ENCODE assay signal across 17 cellular contexts in the genomic region with DNA sequence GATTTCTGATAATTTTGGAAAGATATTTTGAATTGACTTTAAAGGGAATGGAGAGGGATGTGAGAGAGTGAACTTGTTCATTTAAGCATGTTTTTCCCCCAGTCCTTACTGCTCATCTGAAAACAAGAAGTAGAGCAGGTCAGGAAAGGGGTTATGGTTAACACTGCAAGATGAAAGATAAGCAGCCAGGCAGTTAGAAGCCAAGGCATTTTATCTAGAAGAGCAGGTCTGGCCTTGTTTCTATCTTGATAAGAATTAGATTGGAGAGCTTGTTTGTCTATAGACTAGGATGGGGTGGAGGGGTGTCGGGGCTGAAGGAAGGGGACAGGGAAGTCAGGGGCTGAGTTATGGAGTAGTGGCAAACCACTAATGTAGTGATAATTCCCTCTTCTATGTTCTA.
A peak's percentile ranks its signal among the peaks of the same experiment; 100 is the strongest.
DNase-seq lines count a peak whose midpoint lies in the region; ATAC-seq, FAIRE-seq and TF ChIP-seq lines count a peak whose summit lies in the region.
"Had no signal": no experiment of that assay in that cellular context is flagged by ENCODE, and none has a peak within 500 bp of the region (broad histone marks: within the 10 kb centered on the region; RNA-seq: fewer than 3 reads in every experiment).

No MANE protein-coding gene starts in this region.

- intact Hi-C loops in PC-9 (cut with micrococcal nuclease; ENCODE audit: unreplicated experiment) (no loop called here), PC-3 (cut with micrococcal nuclease) (no loop called here), Right ventricle myocardium superior (cut with DNase I) (no loop called here)

- H4K20me1 ChIP-seq in PC-9 (ENCODE audit: insufficient read depth) (no peaks in the 10 kb centered on the region), PC-3 (ENCODE audit: low read length) (no peaks in the 10 kb centered on the region)

- POLR2A ChIA-PET in PC-9 (lab: Charles Lee; ENCODE audit: unreplicated experiment): interaction anchor here (0.6 to 1.3 kb wide), 2 partner anchors 39 to 74 kb away, joined by 5 to 33 read pairs; no protein-coding TSS in a partner anchor
- POLR2A ChIA-PET in PC-3 (lab: Charles Lee; ENCODE audit: unreplicated experiment): no interaction called here

- H2AFZ ChIP-seq in PC-9 (no peak overlapping the region), PC-3 (ENCODE audit: low read length) (no peak overlapping the region)

- DNase-seq in CD4-positive, CD25-positive, alpha-beta regulatory T cell: no peak
- DNase-seq in GM12891 (ENCODE audit: insufficient read length, low spot score) (no peak), PC-9 (peak in 1 of 2 experiments; percentile 51), GM19238 (ENCODE audit: insufficient read length, low spot score) (no peak), PC-3 (no peak), Right ventricle myocardium superior (no peak)
- DNase-seq in central memory CD8-positive, alpha-beta T cell (ENCODE audit: low spot score in 2 of 2): no peak
- DNase-seq in stimulated activated CD4-positive, alpha-beta T cell treated with anti-CD3 and anti-CD28 coated beads, Interleukin-2, amount 100 ng/mL, for 24 hours: no peak
- DNase-seq: activated CD4-positive, CD25-positive, alpha-beta regulatory T cell treated with anti-CD3 and anti-CD28 coated beads, Interleukin-2, amount 50 U/mL, for 72 hours; activated T-cell treated with anti-CD3 and anti-CD28 coated beads, Interleukin-2, amount 50 U/mL, for 24 hours; amniotic stem cell; kidney glomerular epithelial cell; MV-4-11; NCI-H2171 treated with DMSO at 0.1 percent for 48 hours had no signal

- peak overlapping the region; percentile 38 for H3K27ac ChIP-seq in CD4-positive, CD25-positive, alpha-beta regulatory T cell (ENCODE audit: insufficient read depth, low read length, poor library complexity, severe bottlenecking)
- H3K27ac ChIP-seq in PC-9 (peak overlapping the region; percentile 72), PC-3 (ENCODE audit: low read length) (no peak overlapping the region)
- H3K27ac ChIP-seq: SJSA1 had no signal

- H3K9me2 ChIP-seq in PC-9 (ENCODE audit: insufficient read depth) (no peaks in the 10 kb centered on the region), PC-3 (replicated peaks; ENCODE audit: low read length) (no peaks in the 10 kb centered on the region)

- no peaks in the 10 kb centered on the region for H3K27me3 ChIP-seq in CD4-positive, CD25-positive, alpha-beta regulatory T cell (ENCODE audit: control insufficient read depth, insufficient read depth, low read length)
- H3K27me3 ChIP-seq in PC-9 (ENCODE audit: insufficient read depth, low read depth) (no peaks in the 10 kb centered on the region), PC-3 (ENCODE audit: low read length) (no peaks in the 10 kb centered on the region)
- H3K27me3 ChIP-seq: SJSA1 had no signal

- peaks cover 0 to 3% (median 0%) of the 10 kb centered on the region in 7 donors for H3K9me3 Mint-ChIP-seq in CD4-positive, CD25-positive, alpha-beta regulatory T cell
- peaks cover 6% of the 10 kb centered on the region for H3K9me3 Mint-ChIP-seq in central memory CD8-positive, alpha-beta T cell
- H3K9me3 Mint-ChIP-seq: activated T-cell treated with anti-CD3 and anti-CD28 coated beads, Interleukin-2, amount 50 U/mL, for 24 hours had no signal

- H3K4me3 Mint-ChIP-seq in CD4-positive, CD25-positive, alpha-beta regulatory T cell: peak overlapping the region in 2 of 4 donors; percentile 1 to 5
- no peak overlapping the region for H3K4me3 Mint-ChIP-seq in central memory CD8-positive, alpha-beta T cell
- H3K4me3 Mint-ChIP-seq: activated T-cell treated with anti-CD3 and anti-CD28 coated beads, Interleukin-2, amount 50 U/mL, for 24 hours had no signal

- BruUV-seq in PC-9 (replicated peaks; lab: Mats Ljungman, UMichigan): no TSS peak
- no TSS peak for BruUV-seq in PC-3 (replicated peaks; lab: Mats Ljungman, UMichigan)

- TF ChIP-seq CTCF in PC-9 (conservative IDR thresholded peaks at IDR 0.05) (no peak), PC-3 (conservative IDR thresholded peaks at IDR 0.05; ENCODE audit: low read depth, low read length) (no peak)

- peaks cover 34% of the 10 kb centered on the region for H3K36me3 Mint-ChIP-seq in CD4-positive, CD25-positive, alpha-beta regulatory T cell
- H3K36me3 Mint-ChIP-seq in central memory CD8-positive, alpha-beta T cell (ENCODE audit: insufficient read depth): peaks cover under 1% of the 10 kb centered on the region

- no peaks in the 10 kb centered on the region for H3K79me2 ChIP-seq in PC-9 (ENCODE audit: low read depth)
- H3K79me2 ChIP-seq in PC-3 (ENCODE audit: low read length): no peaks in the 10 kb centered on the region

- H3K9ac ChIP-seq in PC-3 (ENCODE audit: low read length): no peak overlapping the region

- H3F3A ChIP-seq in PC-9 (ENCODE audit: insufficient read depth, low read depth) (peaks cover 5% of the 10 kb centered on the region; the same call in 1 of the 2 replicates), PC-3 (ENCODE audit: low read length, unreplicated experiment) (no peaks in the 10 kb centered on the region)

- peak; percentile 34 to 46 for ATAC-seq in CD4-positive, CD25-positive, alpha-beta regulatory T cell (ENCODE audit: low read depth in 2 of 2)
- peak; percentile 72 for ATAC-seq in central memory CD8-positive, alpha-beta T cell (replicated peaks; ENCODE audit: extremely low read depth, poor library complexity, severe bottlenecking)
- ATAC-seq in PC-3 (no peak), Right ventricle myocardium superior (ENCODE audit: poor library complexity) (no peak)

- peak; percentile 9 for FAIRE-seq in GM12891 (lab: Jason Lieb, UNC)
- FAIRE-seq: endothelial cell of umbilical vein had no signal

- peaks cover 25 to 40% (median 36%) of the 10 kb centered on the region in 4 donors for H3K4me1 Mint-ChIP-seq in CD4-positive, CD25-positive, alpha-beta regulatory T cell
- no peaks in the 10 kb centered on the region for H3K4me1 Mint-ChIP-seq in central memory CD8-positive, alpha-beta T cell

- peaks cover 7% of the 10 kb centered on the region for H3K4me1 ChIP-seq in CD4-positive, CD25-positive, alpha-beta regulatory T cell (ENCODE audit: control insufficient read depth, insufficient read depth, low read length, poor library complexity, severe bottlenecking)
- H3K4me1 ChIP-seq in PC-9 (replicated peaks; ENCODE audit: insufficient read depth) (peaks cover 32% of the 10 kb centered on the region), PC-3 (ENCODE audit: insufficient read depth, low read length) (no peaks in the 10 kb centered on the region)
- H3K4me1 ChIP-seq: SJSA1 had no signal

- peaks cover 34% of the 10 kb centered on the region for H3K36me3 ChIP-seq in CD4-positive, CD25-positive, alpha-beta regulatory T cell (ENCODE audit: control insufficient read depth, insufficient read depth, low read length)
- no peaks in the 10 kb centered on the region; the same call in 1 of the 2 replicates for H3K36me3 ChIP-seq in PC-9 (ENCODE audit: low read depth)
- H3K36me3 ChIP-seq in PC-3 (ENCODE audit: low read depth, low read length): no peaks in the 10 kb centered on the region
- H3K36me3 ChIP-seq: SJSA1 had no signal

- H3K27ac Mint-ChIP-seq in CD4-positive, CD25-positive, alpha-beta regulatory T cell: peak overlapping the region; percentile 62 to 80 (median 79)
- peak overlapping the region; percentile 17 for H3K27ac Mint-ChIP-seq in central memory CD8-positive, alpha-beta T cell (ENCODE audit: low read depth)
- H3K27ac Mint-ChIP-seq: activated T-cell treated with anti-CD3 and anti-CD28 coated beads, Interleukin-2, amount 50 U/mL, for 24 hours; progenitor cell of endocrine pancreas had no signal

- peak overlapping the region; percentile 56 for H3K4me2 ChIP-seq in PC-9
- H3K4me2 ChIP-seq in PC-3 (ENCODE audit: low read length): no peak overlapping the region

- TF ChIP-seq POLR2A in GM12891 (IDR thresholded peaks at IDR 0.05; ENCODE audit: low read depth, low read length): no peak

- no peaks in the 10 kb centered on the region for H3K27me3 Mint-ChIP-seq in CD4-positive, CD25-positive, alpha-beta regulatory T cell
- H3K27me3 Mint-ChIP-seq in central memory CD8-positive, alpha-beta T cell: no peaks in the 10 kb centered on the region
- H3K27me3 Mint-ChIP-seq: activated T-cell treated with anti-CD3 and anti-CD28 coated beads, Interleukin-2, amount 50 U/mL, for 24 hours; progenitor cell of endocrine pancreas had no signal

- CTCF ChIA-PET in PC-9 (lab: Charles Lee): interaction anchor here (0.6 kb wide), 3 partner anchors 9 to 171 kb away, joined by 4 to 12 read pairs (median 5); no protein-coding TSS in a partner anchor
- CTCF ChIA-PET in PC-3 (lab: Charles Lee): no interaction called here

- no peaks in the 10 kb centered on the region for H3K9me3 ChIP-seq in CD4-positive, CD25-positive, alpha-beta regulatory T cell (ENCODE audit: control insufficient read depth in 2 of 2, low read length in 2 of 2)
- H3K9me3 ChIP-seq in PC-9 (ENCODE audit: insufficient read depth, low read depth) (no peaks in the 10 kb centered on the region), PC-3 (ENCODE audit: low read length) (no peaks in the 10 kb centered on the region)
- H3K9me3 ChIP-seq: SJSA1 had no signal

- peak overlapping the region; percentile 28 for H3K4me3 ChIP-seq in CD4-positive, CD25-positive, alpha-beta regulatory T cell (ENCODE audit: low read depth, low read length)
- no peak overlapping the region for H3K4me3 ChIP-seq in PC-9
- no peak overlapping the region for H3K4me3 ChIP-seq in PC-3 (ENCODE audit: low read length)
- H3K4me3 ChIP-seq: SJSA1 had no signal

TF ChIP-seq in GM12891, 5 proteins besides CTCF, POLR2A, EP300 and RAD21:
- TF ChIP-seq PAX5 (IDR thresholded peaks at IDR 0.05; ENCODE audit: insufficient read depth, low read length, severe bottlenecking) (no peak), SPI1 (IDR thresholded peaks at IDR 0.05; ENCODE audit: low read depth, low read length) (no peak), POU2F2 (IDR thresholded peaks at IDR 0.05; ENCODE audit: low read depth, low read length) (no peak), POLR2AphosphoS5 (IDR thresholded peaks at IDR 0.05; ENCODE audit: low read depth, low read length) (no peak), TAF1 (IDR thresholded peaks at IDR 0.05; ENCODE audit: low read depth, low read length) (no peak)

Comparison
In these comparisons a context has a peak if more than half of its experiments do, and no peak if none do; other contexts are left out.
1. ATAC-seq: peak in CD4-positive, CD25-positive, alpha-beta regulatory T cell (2 of 2) and central memory CD8-positive, alpha-beta T cell (single experiment); none in PC-3 (single experiment) and Right ventricle myocardium superior (single experiment).